In genomic region chr5:113606298-113607134, GRCh38 we compare ENCODE assay signal across 8 cellular contexts.
DNase-seq lines count a peak whose midpoint lies in the region; ATAC-seq, FAIRE-seq and TF ChIP-seq lines count a peak whose summit lies in the region.

No MANE protein-coding gene starts in this region.

- no peak for TF ChIP-seq POLR2A in GM12891 (IDR thresholded peaks at IDR 0.05; ENCODE audit: low read depth, low read length)

- BruUV-seq in A673 (replicated peaks; lab: Mats Ljungman, UMichigan) = no TSS peak

- FAIRE-seq in GM12891 (lab: Jason Lieb, UNC) = peak; percentile 93

- peak; percentile 80 for TF ChIP-seq CTCF in A673 (conservative IDR thresholded peaks at IDR 0.05; ENCODE audit: low read depth, low read length)

- H3K4me3 ChIP-seq in A673 (ENCODE audit: low read depth, low read length, poor library complexity, severe bottlenecking) = no peak overlapping the region

- peak; percentile 95 for ATAC-seq in HG02678 (IDR thresholded peaks at IDR 0.05; ENCODE audit: unreplicated experiment)

- POLR2A ChIA-PET in A673 (lab: Charles Lee; ENCODE audit: low non-redundant PET) = no interaction called here

- no peaks in the 10 kb centered on the region for H3K27me3 ChIP-seq in A673 (replicated peaks; ENCODE audit: insufficient read depth, low read depth, low read length, poor library complexity)

- DNase-seq in A673 (ENCODE audit: low spot score) = peak; percentile 75
- no peak for DNase-seq in GM12891 (ENCODE audit: insufficient read length, low spot score)
- DNase-seq in NCI-H1105 (lab: John Stamatoyannopoulos, UW) = peak; percentile 14
- peak; percentile 5 for DNase-seq in T-helper 9 cell
- peak; percentile 43 for DNase-seq in central memory CD4-positive, alpha-beta T cell
- DNase-seq in left kidney (ENCODE audit: low read depth, low spot score) = peak; percentile 81
- peak; percentile 7 to 19 for DNase-seq in stimulated activated CD4-positive, alpha-beta T cell treated with anti-CD3 and anti-CD28 coated beads, Interleukin-4, amount 100 ng/mL, for 4 hours

- CTCF ChIA-PET in A673 (lab: Charles Lee) = no interaction called here

- no peak overlapping the region for H3K27ac ChIP-seq in A673 (ENCODE audit: low read depth, low read length, poor library complexity, severe bottlenecking)

- no peaks in the 10 kb centered on the region for H3K9me3 ChIP-seq in A673 (ENCODE audit: low read depth, low read length, poor library complexity, severe bottlenecking)

- intact Hi-C loops in A673 (cut with micrococcal nuclease; ENCODE audit: unreplicated experiment) = loop anchor here (1.0 to 5.0 kb wide), 4 partner anchors 227 to 1429 kb away; no protein-coding TSS in a partner anchor

- H3K36me3 ChIP-seq in A673 (ENCODE audit: insufficient read depth, low read length, poor library complexity, severe bottlenecking) = no peaks in the 10 kb centered on the region

- H3K4me1 ChIP-seq in A673 (ENCODE audit: insufficient read depth, low read length, poor library complexity, severe bottlenecking) = no peaks in the 10 kb centered on the region

TF ChIP-seq in GM12891, 5 proteins besides CTCF, POLR2A, EP300 and RAD21:
- TF ChIP-seq TAF1 (IDR thresholded peaks at IDR 0.05; ENCODE audit: low read depth, low read length) (no peak), PAX5 (IDR thresholded peaks at IDR 0.05; ENCODE audit: insufficient read depth, low read length, severe bottlenecking) (no peak), POLR2AphosphoS5 (IDR thresholded peaks at IDR 0.05; ENCODE audit: low read depth, low read length) (no peak), POU2F2 (IDR thresholded peaks at IDR 0.05; ENCODE audit: low read depth, low read length) (no peak), SPI1 (IDR thresholded peaks at IDR 0.05; ENCODE audit: low read depth, low read length) (no peak)
